Comparison of ENCODE assay signal across 21 cellular contexts in genomic region chrX:49108641-49109040, GRCh38.
"Had no signal": no experiment of that assay in that cellular context is flagged by ENCODE, and none has a peak within 500 bp of the region (broad histone marks: within the 10 kb centered on the region; RNA-seq: fewer than 3 reads in every experiment).

No MANE protein-coding gene starts in this region.

- DNase-seq: effector CD8-positive, alpha-beta T cell; effector memory CD8-positive, alpha-beta T cell; foreskin keratinocyte; heart left ventricle; hypothalamus; immature natural killer cell; islet precursor cell; kidney; kidney glomerular epithelial cell; left colon; left ventricle myocardium inferior; lower lobe of right lung; mammary epithelial cell; mesendoderm; midbrain; naive thymus-derived CD4-positive, alpha-beta T cell had no signal

- H3K27ac ChIP-seq: coronary artery, epithelial cell of prostate, esophagus muscularis mucosa, foreskin keratinocyte, gastroesophageal sphincter, heart left ventricle, hepatocyte, left ventricle myocardium inferior, lower lobe of right lung had no signal

- H3K4me1 ChIP-seq: esophagus muscularis mucosa, foreskin keratinocyte, gastroesophageal sphincter, heart left ventricle, left ventricle myocardium inferior, lower lobe of right lung had no signal

- H3K4me3 ChIP-seq: coronary artery, esophagus muscularis mucosa, gastroesophageal sphincter, heart left ventricle, hepatocyte, left ventricle myocardium inferior, lower lobe of right lung had no signal

- H3K9me3 ChIP-seq: esophagus muscularis mucosa, gastroesophageal sphincter, heart left ventricle, left ventricle myocardium inferior, lower lobe of right lung had no signal
